Comparison of ENCODE assay signal across 13 cellular contexts in genomic region chr18:35345950-35346349, GRCh38. TPM values are rescaled to one million over a fixed set of nuclear protein-coding genes. Genes with fewer than 3 reads are reported as not detected.
DNase-seq lines count a peak whose midpoint lies in the region; ATAC-seq and TF ChIP-seq lines count a peak whose summit lies in the region.
"Had no signal": no experiment of that assay in that cellular context is flagged by ENCODE, and none has a peak within 500 bp of the region (broad histone marks: within the 10 kb centered on the region; RNA-seq: fewer than 3 reads in every experiment).

No MANE protein-coding gene starts in this region.

- H3K27ac ChIP-seq in GM23338 (ENCODE audit: low read depth) (no peak overlapping the region), adrenal gland (peak overlapping the region in 3 of 5 donors; percentile 97 to 99 (median 99)), subcutaneous abdominal adipose tissue (ENCODE audit: low read depth, low read length) (peak overlapping the region; percentile 99)
- H3K27ac ChIP-seq: HL-60 had no signal

- intact Hi-C loops in adrenal gland (cut with DNase I) = loop anchor here in 1 of 2 donors (10.0 kb wide), 1 partner anchor 101 kb away; the partner anchor contains the start of gene ZNF397

- TF ChIP-seq CTCF in GM23338 (conservative IDR thresholded peaks at IDR 0.05; ENCODE audit: low read depth in 2 of 2) (no peak), adrenal gland (IDR thresholded peaks at IDR 0.05) (no peak), mesothelial cell of epicardium (IDR thresholded peaks at IDR 0.05; ENCODE audit: unreplicated experiment) (no peak)

- H3K9me3 Mint-ChIP-seq in GM23338 (no peaks in the 10 kb centered on the region; the same call in 2 of the 3 replicates), mesothelial cell of epicardium (no peaks in the 10 kb centered on the region)

- no peaks in the 10 kb centered on the region for H3K9me3 ChIP-seq in adrenal gland (replicated peaks in 1 of 3)
- no peaks in the 10 kb centered on the region for H3K9me3 ChIP-seq in subcutaneous abdominal adipose tissue (ENCODE audit: control insufficient read depth in 5 of 5, low read length in 5 of 5)

- no peak for TF ChIP-seq POLR2A in adrenal gland (IDR thresholded peaks at IDR 0.05)

- H3K4me2 ChIP-seq in GM23338 = no peak overlapping the region

- DNase-seq in GM23338 (ENCODE audit: low spot score) (no peak), adrenal gland (peak in 1 of 7 donors; percentile 22), mesothelial cell of epicardium (ENCODE audit: low spot score in 2 of 2, unreplicated experiment in 2 of 2) (no peak), NCI-H1048 (lab: John Stamatoyannopoulos, UW) (no peak)
- DNase-seq: DND-41, left colon, NCI-H524, right cardiac atrium, Right ventricle myocardium superior had no signal

- peaks cover 32% of the 10 kb centered on the region for H3K79me2 ChIP-seq in GM23338 (replicated peaks; ENCODE audit: insufficient read depth)

- no peak for ATAC-seq in GM23338
- ATAC-seq in HG03280 (IDR thresholded peaks at IDR 0.05; ENCODE audit: unreplicated experiment) = no peak
- ATAC-seq in HG03354 (IDR thresholded peaks at IDR 0.05; ENCODE audit: poor library complexity, severe bottlenecking, unreplicated experiment) = no peak
- ATAC-seq: left colon, right cardiac atrium had no signal

- H3K9ac ChIP-seq in subcutaneous abdominal adipose tissue (ENCODE audit: low read length in 5 of 5) = peak overlapping the region in 1 of 5 donors; percentile 48

- H3K4me1 Mint-ChIP-seq in GM23338 = peaks cover 17% of the 10 kb centered on the region
- peaks cover 25% of the 10 kb centered on the region for H3K4me1 Mint-ChIP-seq in mesothelial cell of epicardium

- H4K20me1 ChIP-seq in GM23338 (replicated peaks; ENCODE audit: insufficient read depth) = peaks cover 26% of the 10 kb centered on the region

- H3K4me1 ChIP-seq in GM23338 (ENCODE audit: insufficient read depth) = peaks cover 15% of the 10 kb centered on the region
- H3K4me1 ChIP-seq in adrenal gland (replicated peaks in 1 of 2) = peaks cover 27 to 42% of the 10 kb centered on the region in 2 donors
- peaks cover 2 to 28% (median 22%) of the 10 kb centered on the region in 5 donors for H3K4me1 ChIP-seq in subcutaneous abdominal adipose tissue (ENCODE audit: control insufficient read depth in 5 of 5, insufficient read depth in 5 of 5, low read length in 5 of 5)

- WGBS in adrenal gland, 4 donors = 79 to 92% (median 82%) methylated on average over 1 of the region's 1 CpG

- H3K36me3 Mint-ChIP-seq in GM23338 (ENCODE audit: low read depth) (0 out of 3 replicates have a peak, but pooled peaks cover 2% of the 10 kb centered on the region), mesothelial cell of epicardium (no peaks in the 10 kb centered on the region)

- no peaks in the 10 kb centered on the region for H3K9me2 ChIP-seq in GM23338 (ENCODE audit: insufficient read depth)

- H3K4me3 ChIP-seq in GM23338 (no peak overlapping the region), adrenal gland (peak overlapping the region in 1 of 4 donors; percentile 7), subcutaneous abdominal adipose tissue (ENCODE audit: low read depth in 1 of 5, low read length in 5 of 5) (peak overlapping the region in 1 of 5 donors; percentile 28)

- H3K27ac Mint-ChIP-seq in GM23338 (no peak overlapping the region), mesothelial cell of epicardium (peak overlapping the region; percentile 77)

- H3K4me3 Mint-ChIP-seq in GM23338 = no peak overlapping the region
- no peak overlapping the region for H3K4me3 Mint-ChIP-seq in mesothelial cell of epicardium

- H3K27me3 ChIP-seq in GM23338 (ENCODE audit: insufficient read depth) (no peaks in the 10 kb centered on the region), adrenal gland (no peaks in the 10 kb centered on the region), subcutaneous abdominal adipose tissue (ENCODE audit: control insufficient read depth in 5 of 5, insufficient read depth in 4 of 5, low read length in 5 of 5) (no peaks in the 10 kb centered on the region)

- H3K36me3 ChIP-seq in GM23338 (ENCODE audit: insufficient read depth) = no peaks in the 10 kb centered on the region
- no peaks in the 10 kb centered on the region for H3K36me3 ChIP-seq in adrenal gland (replicated peaks in 1 of 2)
- peaks cover 0 to 3% (median 0%) of the 10 kb centered on the region in 5 donors for H3K36me3 ChIP-seq in subcutaneous abdominal adipose tissue (ENCODE audit: control insufficient read depth in 5 of 5, insufficient read depth in 5 of 5, low read length in 5 of 5)

- H3K27me3 Mint-ChIP-seq in GM23338 (ENCODE audit: insufficient read depth, low read depth, poor library complexity) = peaks cover 14% of the 10 kb centered on the region
- H3K27me3 Mint-ChIP-seq in mesothelial cell of epicardium (ENCODE audit: low read depth) = peaks cover 2% of the 10 kb centered on the region

- H2AFZ ChIP-seq in GM23338 = peak overlapping the region; percentile 53; the same call in 1 of the 2 replicates

- H3F3A ChIP-seq in GM23338 (replicated peaks; ENCODE audit: low read depth) = no peaks in the 10 kb centered on the region

TF ChIP-seq in GM23338, 12 proteins besides CTCF, POLR2A, EP300 and RAD21:
- TF ChIP-seq EZH2phosphoT487 (IDR thresholded peaks at IDR 0.05; ENCODE audit: unreplicated experiment) (no peak), CREB1 (CRISPR knock-in tag; IDR thresholded peaks at IDR 0.05; ENCODE audit: low read depth) (no peak), NANOG (IDR thresholded peaks at IDR 0.05; ENCODE audit: borderline replicate concordance) (no peak), JUNB (IDR thresholded peaks at IDR 0.05; ENCODE audit: unreplicated experiment) (no peak), EZH2 (IDR thresholded peaks at IDR 0.05; ENCODE audit: low read depth, unreplicated experiment) (no peak), REST (IDR thresholded peaks at IDR 0.05; ENCODE audit: unreplicated experiment) (no peak), STAT1 (IDR thresholded peaks at IDR 0.05; ENCODE audit: unreplicated experiment) (no peak)

RNA-seq across cellular contexts. Expression of gene ZNF24, which starts 1.7 kb away (rescaled TPM):
- total RNA-seq in GM23338 (2014; rRNA removed; shearing (Covaris generic)) = 50.8 and 52.4 TPM in 2 replicates
- 57.9 and 75.2 TPM in 2 replicates for polyA plus RNA-seq in GM23338 (2016; fragmentation: Nextera tagmentation; extraction: Ambion mirVana)
- 10 to 100 TPM; 25.6 to 75.6 (median 49.0) TPM for total RNA-seq in adrenal gland
- polyA plus RNA-seq in adrenal gland = 10 to 100 TPM; 16.3 to 46.2 (median 28.1) TPM
- total RNA-seq in mesothelial cell of epicardium = 55.3 to 61.4 TPM (median 58.0 TPM) in 3 replicates

RNA-seq across cellular contexts. Expression of gene ZNF396, which starts 31.2 kb away (rescaled TPM):
- total RNA-seq in GM23338 (2014; rRNA removed; shearing (Covaris generic)) = 0.31 and 0.85 TPM in 2 replicates
- polyA plus RNA-seq in GM23338 (2016; fragmentation: Nextera tagmentation; extraction: Ambion mirVana) (0.36 and 0.52 TPM in 2 replicates), adrenal gland (1 to 10 TPM; 2.5 to 3.8 (median 3.3) TPM)
- total RNA-seq in adrenal gland (1 to 10 TPM in 7 of 8 donors, under 1 TPM in 1; 0.61 to 9.9 (median 4.5) TPM), mesothelial cell of epicardium (1.2 to 1.8 TPM (median 1.6 TPM) in 3 replicates)

RNA-seq across cellular contexts. Expression of gene ZSCAN30, which starts 55.9 kb away (rescaled TPM):
- 15.5 and 21.8 TPM in 2 replicates for total RNA-seq in GM23338 (2014; rRNA removed; shearing (Covaris generic))
- polyA plus RNA-seq in GM23338 (2016; fragmentation: Nextera tagmentation; extraction: Ambion mirVana) (7.0 and 12.3 TPM in 2 replicates), adrenal gland (10 to 100 TPM; 16.4 to 30.1 (median 22.2) TPM)
- total RNA-seq in adrenal gland (10 to 100 TPM; 16.0 to 25.6 (median 21.6) TPM), mesothelial cell of epicardium (23.8 to 29.3 TPM (median 27.1 TPM) in 3 replicates)
